ENCODE assay signal across 8 cellular contexts in genomic region chr6:52574709-52575489, GRCh38. TPM values are rescaled to one million over a fixed set of nuclear protein-coding genes. Genes with fewer than 3 reads are reported as not detected.
DNase-seq lines count a peak whose midpoint lies in the region; ATAC-seq and TF ChIP-seq lines count a peak whose summit lies in the region.

No MANE protein-coding gene starts in this region.

- no peak for TF ChIP-seq POLR2A in spleen (IDR thresholded peaks at IDR 0.05)

- peaks cover 81% of the 10 kb centered on the region for H3K79me2 ChIP-seq in GM23248 (ENCODE audit: insufficient read depth)

- intact Hi-C loops in spleen (cut with DNase I; ENCODE audit: low total_unique reads), result loop anchor here (5.0 kb wide), 1 partner anchor 153 kb away; the partner anchor contains the start of gene EFHC1

- TF ChIP-seq CTCF in fibroblast of pulmonary artery (IDR thresholded peaks at IDR 0.05; ENCODE audit: low read length, missing control alignments), result no peak
- TF ChIP-seq CTCF in spleen (IDR thresholded peaks at IDR 0.05 in 8 of 11, conservative IDR thresholded peaks at IDR 0.05 in 3 of 11), result no peak

- H4K20me1 ChIP-seq in GM23248 (ENCODE audit: insufficient read depth), result no peaks in the 10 kb centered on the region

- no peak overlapping the region for H2AFZ ChIP-seq in GM23248

- no peaks in the 10 kb centered on the region for H3K9me2 ChIP-seq in GM23248 (ENCODE audit: insufficient read depth)

- H3K9me3 ChIP-seq in ES-I3 (ENCODE audit: control insufficient read depth, insufficient read depth, low read length) (no peaks in the 10 kb centered on the region), GM23248 (ENCODE audit: low read depth) (no peaks in the 10 kb centered on the region), spleen (no peaks in the 10 kb centered on the region)

- H3K36me3 ChIP-seq in ES-I3 (ENCODE audit: insufficient read depth, low read length), result no peaks in the 10 kb centered on the region
- H3K36me3 ChIP-seq in GM23248 (ENCODE audit: low read depth), result peaks cover 4% of the 10 kb centered on the region; the same call in 1 of the 2 replicates
- no peaks in the 10 kb centered on the region for H3K36me3 ChIP-seq in spleen

- H3K9ac ChIP-seq in ES-I3 (ENCODE audit: low read depth, low read length) (peak overlapping the region; percentile 72), GM23248 (peak overlapping the region; percentile 98)

- H3K4me1 ChIP-seq in ES-I3 (ENCODE audit: insufficient read depth, low read length) (peaks cover 46% of the 10 kb centered on the region), GM23248 (ENCODE audit: insufficient read depth) (peaks cover 51% of the 10 kb centered on the region), spleen (peaks cover 25 to 81% (median 66%) of the 10 kb centered on the region in 6 donors)

- ATAC-seq in HG03457 (IDR thresholded peaks at IDR 0.05; ENCODE audit: unreplicated experiment), result no peak

- H3K4me3 ChIP-seq in GM23248, result peak overlapping the region; percentile 92
- peak overlapping the region; percentile 91 for H3K4me3 ChIP-seq in fibroblast of pulmonary artery (replicated peaks; ENCODE audit: low read depth, low read length)
- peak overlapping the region; percentile 65 to 95 (median 82) for H3K4me3 ChIP-seq in spleen

- peaks cover 60% of the 10 kb centered on the region for H3F3A ChIP-seq in GM23248 (ENCODE audit: insufficient read depth)

- WGBS in GM23248 (ENCODE audit: low coverage in 1 of 2, low lambda C conversion rate in 2 of 2, missing lambda C conversion rate in 2 of 2), 2 experiments, result 1 to 2% methylated on average over 13 of the region's 13 CpGs
- WGBS in spleen, 5 donors, result 33 to 48% (median 37%) methylated on average over 13 of the region's 13 CpGs

- H3K4me2 ChIP-seq in GM23248 (ENCODE audit: unreplicated experiment), result peak overlapping the region; percentile 96

- DNase-seq in GM23248 (peak; percentile 89), M059J (ENCODE audit: low read depth) (peak; percentile 94), fibroblast of pulmonary artery (ENCODE audit: low read depth) (peak; percentile 36), spleen (peak; percentile 82), HK-2 (ENCODE audit: unreplicated experiment) (no peak)
- DNase-seq in activated CD8-positive, alpha-beta memory T cell treated with anti-CD3 and anti-CD28 coated beads, Interleukin-2, amount 50 U/mL, for 48 hours, result peak; percentile 68

- H3K27me3 ChIP-seq in GM23248 (replicated peaks; ENCODE audit: insufficient read depth) (no peaks in the 10 kb centered on the region), spleen (replicated peaks in 1 of 7) (no peaks in the 10 kb centered on the region)

- H3K27ac ChIP-seq in GM23248 (peak overlapping the region; percentile 93), spleen (peak overlapping the region in 7 of 8 donors; percentile 97 to 99 (median 98))

- in situ Hi-C loops in GM23248 (cut with MboI), result no loop called here

RNA-seq across cellular contexts. Expression of gene TRAM2, which starts 2.0 kb away (rescaled TPM):
- 174 and 182 TPM in 2 replicates for total RNA-seq in GM23248 (2014; rRNA removed; shearing (Covaris generic))
- polyA plus RNA-seq in GM23248 (2016; fragmentation: Nextera tagmentation; extraction: Ambion mirVana) (141 and 145 TPM in 2 replicates), spleen (1 to 10 TPM; 1.8 to 4.8 (median 2.2) TPM)
- 116 and 176 TPM in 2 replicates for total RNA-seq in M059J (2014; rRNA removed; shearing (Covaris generic))
- 10 to 100 TPM; 26.7 to 47.7 (median 40.1) TPM for total RNA-seq in spleen
